13 cellular contexts compared by ENCODE assay signal in genomic region chr22:35306350-35306967, GRCh38. TPM values are rescaled to one million over a fixed set of nuclear protein-coding genes. Genes with fewer than 3 reads are reported as not detected.
DNase-seq lines count a peak whose midpoint lies in the region; ATAC-seq and TF ChIP-seq lines count a peak whose summit lies in the region.
"Had no signal": no experiment of that assay in that cellular context is flagged by ENCODE, and none has a peak within 500 bp of the region (broad histone marks: within the 10 kb centered on the region; RNA-seq: fewer than 3 reads in every experiment).

No MANE protein-coding gene starts in this region.

- peak; percentile 76 to 84 for ATAC-seq in CD4-positive, CD25-positive, alpha-beta regulatory T cell (ENCODE audit: low read depth in 2 of 2)
- ATAC-seq in GM19035 (IDR thresholded peaks at IDR 0.05; ENCODE audit: unreplicated experiment): no peak
- ATAC-seq in HG03342 (IDR thresholded peaks at IDR 0.05; ENCODE audit: unreplicated experiment): no peak

- TF ChIP-seq CTCF in nephron progenitor cell (IDR thresholded peaks at IDR 0.05): no peak

- 0 out of 2 replicates have a peak overlapping the region, but pooled peaks have one; percentile 11 for H3K9ac ChIP-seq in GM23248

- peak overlapping the region; percentile 88 to 95 (median 93) for H3K27ac Mint-ChIP-seq in CD4-positive, CD25-positive, alpha-beta regulatory T cell
- H3K27ac Mint-ChIP-seq in nephron progenitor cell: peak overlapping the region; percentile 82

- peaks cover 17% of the 10 kb centered on the region for H3F3A ChIP-seq in GM23248 (ENCODE audit: insufficient read depth)

- H4K20me1 ChIP-seq in GM23248 (ENCODE audit: insufficient read depth): no peaks in the 10 kb centered on the region

- no peaks in the 10 kb centered on the region for H3K27me3 ChIP-seq in CD4-positive, CD25-positive, alpha-beta regulatory T cell (ENCODE audit: control insufficient read depth, insufficient read depth, low read length)
- no peaks in the 10 kb centered on the region for H3K27me3 ChIP-seq in GM23248 (replicated peaks; ENCODE audit: insufficient read depth)
- H3K27me3 ChIP-seq in ectodermal cell (ENCODE audit: control insufficient read depth, insufficient read depth, low read length, poor library complexity, severe bottlenecking): no peaks in the 10 kb centered on the region
- H3K27me3 ChIP-seq: right lobe of liver had no signal

- peaks cover 23 to 93% (median 72%) of the 10 kb centered on the region in 4 donors for H3K4me1 Mint-ChIP-seq in CD4-positive, CD25-positive, alpha-beta regulatory T cell
- peaks cover 82% of the 10 kb centered on the region for H3K4me1 Mint-ChIP-seq in nephron progenitor cell

- peaks cover 0 to 2% (median 0%) of the 10 kb centered on the region in 7 donors for H3K9me3 Mint-ChIP-seq in CD4-positive, CD25-positive, alpha-beta regulatory T cell
- no peaks in the 10 kb centered on the region for H3K9me3 Mint-ChIP-seq in nephron progenitor cell
- H3K9me3 Mint-ChIP-seq: IgD-negative memory B cell had no signal

- no peaks in the 10 kb centered on the region for H3K27me3 Mint-ChIP-seq in CD4-positive, CD25-positive, alpha-beta regulatory T cell
- peaks cover 2% of the 10 kb centered on the region for H3K27me3 Mint-ChIP-seq in nephron progenitor cell (ENCODE audit: low read depth, poor library complexity)
- H3K27me3 Mint-ChIP-seq: IgD-negative memory B cell had no signal

- H3K27ac ChIP-seq in CD4-positive, CD25-positive, alpha-beta regulatory T cell (ENCODE audit: insufficient read depth, low read length, poor library complexity, severe bottlenecking): peak overlapping the region; percentile 68
- H3K27ac ChIP-seq in GM23248 (peak overlapping the region; percentile 32), ectodermal cell (ENCODE audit: insufficient read depth, low read depth, low read length, poor library complexity, severe bottlenecking) (peak overlapping the region; percentile 65)
- H3K27ac ChIP-seq: WERI-Rb-1 had no signal

- H3K4me3 ChIP-seq in CD4-positive, CD25-positive, alpha-beta regulatory T cell (ENCODE audit: low read depth, low read length): peak overlapping the region; percentile 54
- H3K4me3 ChIP-seq in GM23248 (no peak overlapping the region), ectodermal cell (ENCODE audit: insufficient read depth, low read depth, low read length) (no peak overlapping the region)
- H3K4me3 ChIP-seq: right lobe of liver had no signal

- H3K4me1 ChIP-seq in CD4-positive, CD25-positive, alpha-beta regulatory T cell (ENCODE audit: control insufficient read depth, insufficient read depth, low read length, poor library complexity, severe bottlenecking): peaks cover 76% of the 10 kb centered on the region
- H3K4me1 ChIP-seq in GM23248 (ENCODE audit: insufficient read depth) (peaks cover 23% of the 10 kb centered on the region), ectodermal cell (ENCODE audit: control insufficient read depth, insufficient read depth, low read length) (peaks cover 19% of the 10 kb centered on the region)

- H3K4me3 Mint-ChIP-seq in CD4-positive, CD25-positive, alpha-beta regulatory T cell: peak overlapping the region; percentile 34 to 84 (median 55)
- peak overlapping the region; percentile 36 for H3K4me3 Mint-ChIP-seq in nephron progenitor cell

- peaks cover 4% of the 10 kb centered on the region for H3K36me3 ChIP-seq in CD4-positive, CD25-positive, alpha-beta regulatory T cell (ENCODE audit: control insufficient read depth, insufficient read depth, low read length)
- H3K36me3 ChIP-seq in GM23248 (ENCODE audit: low read depth) (no peaks in the 10 kb centered on the region; the same call in 1 of the 2 replicates), ectodermal cell (ENCODE audit: control insufficient read depth, insufficient read depth, low read length) (no peaks in the 10 kb centered on the region)
- H3K36me3 ChIP-seq: right lobe of liver, WERI-Rb-1 had no signal

- no peak overlapping the region for H2AFZ ChIP-seq in GM23248

- 56 to 58% methylated on average over 4 of the region's 4 CpGs for WGBS in GM23248 (ENCODE audit: low coverage in 1 of 2, low lambda C conversion rate in 2 of 2, missing lambda C conversion rate in 2 of 2), 2 experiments
- WGBS in ectodermal cell, 2 experiments: 64 to 67% methylated on average over 4 of the region's 4 CpGs

- in situ Hi-C loops in GM23248 (cut with MboI): no loop called here

- no peaks in the 10 kb centered on the region for H3K9me3 ChIP-seq in CD4-positive, CD25-positive, alpha-beta regulatory T cell (ENCODE audit: control insufficient read depth in 2 of 2, low read length in 2 of 2)
- no peaks in the 10 kb centered on the region for H3K9me3 ChIP-seq in GM23248 (ENCODE audit: low read depth)
- no peaks in the 10 kb centered on the region for H3K9me3 ChIP-seq in ectodermal cell (ENCODE audit: control insufficient read depth, low read length)
- H3K9me3 ChIP-seq: right lobe of liver had no signal

- no peaks in the 10 kb centered on the region for H3K9me2 ChIP-seq in GM23248 (ENCODE audit: insufficient read depth)

- peaks cover 92% of the 10 kb centered on the region for H3K79me2 ChIP-seq in GM23248 (ENCODE audit: insufficient read depth)

- peaks cover 9% of the 10 kb centered on the region for H3K36me3 Mint-ChIP-seq in CD4-positive, CD25-positive, alpha-beta regulatory T cell
- H3K36me3 Mint-ChIP-seq in nephron progenitor cell (ENCODE audit: low read depth): peaks cover 11% of the 10 kb centered on the region

- peak in 2 of 3 donors; percentile 40 to 69 for DNase-seq in CD4-positive, CD25-positive, alpha-beta regulatory T cell
- peak; percentile 36 for DNase-seq in GM23248
- peak; percentile 33 for DNase-seq in nephron progenitor cell
- DNase-seq in DMS114 treated with DMSO at 0.1 percent for 48 hours (lab: John Stamatoyannopoulos, UW; ENCODE audit: unreplicated experiment): no peak
- DNase-seq in stimulated activated CD4-positive, alpha-beta T cell treated with anti-CD3 and anti-CD28 coated beads, Interleukin-4, amount 100 ng/mL, for 1 hour: no peak
- DNase-seq: islet precursor cell, NCI-H2029 treated with DMSO at 0.1 percent for 48 hours, right lobe of liver, WERI-Rb-1 had no signal

- H3K4me2 ChIP-seq in GM23248 (ENCODE audit: unreplicated experiment): no peak overlapping the region

RNA-seq across cellular contexts. Expression of gene TOM1, which starts 6.8 kb away (rescaled TPM):
- 194 TPM for total RNA-seq in CD4-positive, CD25-positive, alpha-beta regulatory T cell
- 10 to 100 TPM; 54.8 to 73.4 (median 64.9) TPM for polyA plus RNA-seq in CD4-positive, CD25-positive, alpha-beta regulatory T cell
- 61.3 and 62.2 TPM in 2 replicates for total RNA-seq in GM23248 (2014; rRNA removed; shearing (Covaris generic))
- polyA plus RNA-seq in GM23248 (2016; fragmentation: Nextera tagmentation; extraction: Ambion mirVana): 69.7 and 72.9 TPM in 2 replicates
- 32.2 TPM for polyA plus RNA-seq in ectodermal cell (2013, experiment 1 of 4)
- polyA plus RNA-seq in ectodermal cell (2013, experiment 2 of 4): 34.6 TPM
- 25.6 TPM for polyA plus RNA-seq in ectodermal cell (2013, experiment 3 of 4)
- polyA plus RNA-seq in ectodermal cell (2013, experiment 4 of 4): 27.3 TPM

RNA-seq across cellular contexts. Expression of gene HMGXB4, which starts 49.2 kb away (rescaled TPM):
- 48.4 TPM for total RNA-seq in CD4-positive, CD25-positive, alpha-beta regulatory T cell
- 10 to 100 TPM; 16.1 to 19.7 (median 17.3) TPM for polyA plus RNA-seq in CD4-positive, CD25-positive, alpha-beta regulatory T cell
- total RNA-seq in GM23248 (2014; rRNA removed; shearing (Covaris generic)): 10.2 and 12.4 TPM in 2 replicates
- 17.1 and 17.8 TPM in 2 replicates for polyA plus RNA-seq in GM23248 (2016; fragmentation: Nextera tagmentation; extraction: Ambion mirVana)
- polyA plus RNA-seq in ectodermal cell (2013, experiment 1 of 4): 80.4 TPM
- polyA plus RNA-seq in ectodermal cell (2013, experiment 2 of 4): 66.9 TPM
- 56.9 TPM for polyA plus RNA-seq in ectodermal cell (2013, experiment 3 of 4)
- polyA plus RNA-seq in ectodermal cell (2013, experiment 4 of 4): 59.5 TPM

Comparison
In these comparisons a context has a peak if more than half of its experiments do, and no peak if none do; other contexts are left out.
1. ATAC-seq: peak in CD4-positive, CD25-positive, alpha-beta regulatory T cell (2 of 2); none in GM19035 (single experiment) and HG03342 (single experiment).
2. DNase-seq: peak in CD4-positive, CD25-positive, alpha-beta regulatory T cell (2 of 3), GM23248 (single experiment) and nephron progenitor cell (single experiment); none in DMS114 treated with DMSO at 0.1 percent for 48 hours (single experiment) and stimulated activated CD4-positive, alpha-beta T cell treated with anti-CD3 and anti-CD28 coated beads, Interleukin-4, amount 100 ng/mL, for 1 hour (single experiment).
3. Peak in every context shown above with its lines, with median percentiles within 50 percentile points of each other: H3K27ac ChIP-seq.